Comparison of ENCODE assay signal across 19 cellular contexts in genomic region chr15:85852969-85853368, GRCh38.
"Had no signal": no experiment of that assay in that cellular context is flagged by ENCODE, and none has a peak within 500 bp of the region (broad histone marks: within the 10 kb centered on the region; RNA-seq: fewer than 3 reads in every experiment).

No MANE protein-coding gene starts in this region.

- H3K27ac Mint-ChIP-seq: dendritic cell treated with granulocyte-macrophage colony-stimulating factor and Interleukin-4, amounts not matched to agents 40 ng/mL and 50 ng/mL, for 4 days; effector memory CD8-positive, alpha-beta T cell had no signal

- H3K27ac ChIP-seq: colonic mucosa, esophagus squamous epithelium, gastrocnemius medialis, heart right ventricle, left lung, lower lobe of right lung had no signal

- DNase-seq: colonic mucosa; cortex of kidney; effector CD8-positive, alpha-beta T cell; effector memory CD8-positive, alpha-beta T cell; esophagus squamous epithelium; foreskin fibroblast; foreskin melanocyte; gastrocnemius medialis; glutamatergic neuron; head of caudate nucleus; heart right ventricle; hippocampal formation; left cardiac atrium; left lung; left ventricle myocardium superior; lower lobe of right lung; mesenchymal stem cell; midbrain had no signal

- H3K4me3 Mint-ChIP-seq: dendritic cell treated with granulocyte-macrophage colony-stimulating factor and Interleukin-4, amounts not matched to agents 40 ng/mL and 50 ng/mL, for 4 days; effector memory CD8-positive, alpha-beta T cell had no signal

- H3K9me3 Mint-ChIP-seq: dendritic cell treated with granulocyte-macrophage colony-stimulating factor and Interleukin-4, amounts not matched to agents 40 ng/mL and 50 ng/mL, for 4 days; effector memory CD8-positive, alpha-beta T cell had no signal

- ATAC-seq: effector memory CD8-positive, alpha-beta T cell; gastrocnemius medialis; left cardiac atrium; left lung; left ventricle myocardium superior; lower lobe of right lung had no signal

- H3K4me1 ChIP-seq: colonic mucosa, esophagus squamous epithelium, gastrocnemius medialis, left lung, lower lobe of right lung had no signal

- H3K36me3 ChIP-seq: colonic mucosa, esophagus squamous epithelium, gastrocnemius medialis, heart right ventricle, left lung, lower lobe of right lung had no signal

- H3K4me3 ChIP-seq: colonic mucosa, esophagus squamous epithelium, gastrocnemius medialis, heart right ventricle, left lung, lower lobe of right lung had no signal

- H3K9me3 ChIP-seq: colonic mucosa, esophagus squamous epithelium, gastrocnemius medialis, heart right ventricle, left lung, lower lobe of right lung had no signal

- H3K27me3 ChIP-seq: colonic mucosa, gastrocnemius medialis had no signal
